ENCODE assay signal across 30 cellular contexts in the genomic region with DNA sequence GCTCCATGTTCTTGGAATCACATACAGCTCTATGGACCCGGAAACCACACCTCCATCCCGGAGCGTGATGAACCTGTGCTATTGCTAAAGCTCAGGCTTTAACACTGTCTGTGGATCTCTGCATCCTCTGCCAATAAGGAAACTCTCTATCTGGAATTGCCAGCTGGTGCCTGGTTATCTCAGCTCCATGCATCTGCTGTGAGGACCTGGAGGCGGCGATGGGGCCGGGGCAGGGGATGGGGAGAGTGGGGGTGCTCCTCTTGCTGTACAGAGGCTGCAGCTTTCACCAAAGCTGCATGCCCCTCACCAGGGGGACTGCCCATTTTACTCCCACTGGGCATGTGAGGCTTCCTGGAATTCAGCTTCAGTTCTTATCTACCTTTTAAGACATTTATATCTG.
"Had no signal": no experiment of that assay in that cellular context is flagged by ENCODE, and none has a peak within 500 bp of the region (broad histone marks: within the 10 kb centered on the region; RNA-seq: fewer than 3 reads in every experiment).

No MANE protein-coding gene starts in this region.

- H3K36me3 ChIP-seq: adrenal gland, ascending aorta, breast epithelium, cardiac muscle cell, colonic mucosa, heart left ventricle had no signal

- H3K4me1 ChIP-seq: adrenal gland, ascending aorta, breast epithelium, colonic mucosa, heart left ventricle had no signal

- H3K27ac ChIP-seq: adrenal gland, ascending aorta, breast epithelium, cardiac muscle cell, colonic mucosa, dorsolateral prefrontal cortex, heart left ventricle had no signal

- H3K9me3 ChIP-seq: adrenal gland, ascending aorta, breast epithelium, colonic mucosa, heart left ventricle had no signal

- H3K4me3 ChIP-seq: adrenal gland, ascending aorta, breast epithelium, cardiac muscle cell, colonic mucosa, dorsolateral prefrontal cortex, heart left ventricle had no signal

- H3K27me3 ChIP-seq: adrenal gland, ascending aorta, breast epithelium, cardiac muscle cell, colonic mucosa, dorsolateral prefrontal cortex, heart left ventricle had no signal

- FAIRE-seq: frontal cortex had no signal

- DNase-seq: activated CD4-positive, alpha-beta memory T cell treated with anti-CD3 and anti-CD28 coated beads for 36 hours; activated CD4-positive, alpha-beta T cell treated with anti-CD3 and anti-CD28 coated beads for 36 hours; activated CD4-positive, alpha-beta T cell treated with anti-CD3 and anti-CD28 coated beads, Interleukin-2, amount 10 ng/mL, durations not matched to agents 24 days and 14 days; activated CD4-positive, CD25-positive, alpha-beta regulatory T cell; activated CD4-positive, CD25-positive, alpha-beta regulatory T cell treated with anti-CD3 and anti-CD28 coated beads, Interleukin-2, amount 50 U/mL, for 72 hours; activated CD8-positive, alpha-beta memory T cell treated with anti-CD3 and anti-CD28 coated beads, Interleukin-2, amount 10 ng/mL, durations not matched to agents 7 days and 5 days; activated CD8-positive, alpha-beta memory T cell treated with anti-CD3 and anti-CD28 coated beads, Interleukin-2, amount 50 U/mL, for 4 hours; activated CD8-positive, alpha-beta T cell treated with anti-CD3 and anti-CD28 coated beads, Interleukin-2, amount 10 ng/mL, durations not matched to agents 7 days and 5 days; activated effector memory CD4-positive, alpha-beta T cell treated with anti-CD3 and anti-CD28 coated beads, Interleukin-2, amount 50 U/mL, for 16 hours; activated naive CD4-positive, alpha-beta T cell treated with anti-CD3 and anti-CD28 coated beads for 36 hours; activated naive CD8-positive, alpha-beta T cell treated with anti-CD3 and anti-CD28 coated beads for 36 hours; activated naive CD8-positive, alpha-beta T cell treated with anti-CD3 and anti-CD28 coated beads, Interleukin-2, amount 50 U/mL, for 24 hours; activated T-cell treated with anti-CD3 and anti-CD28 coated beads, Interleukin-2, amount 50 U/mL, for 1 hour; activated T-cell treated with anti-CD3 and anti-CD28 coated beads, Interleukin-2, amount 50 U/mL, for 48 hours; adrenal gland; amygdala; central memory CD4-positive, alpha-beta T cell; cerebellar nuclear complex; colonic mucosa; dorsolateral prefrontal cortex; effector memory CD4-positive, alpha-beta T cell; endodermal cell; foreskin fibroblast; heart left ventricle; T-helper 1 cell; T-helper 17 cell had no signal
